In genomic region chr12:55739025-55739378, GRCh38 we compare ENCODE assay signal across 8 cellular contexts. TPM values are rescaled to one million over a fixed set of nuclear protein-coding genes. Genes with fewer than 3 reads are reported as not detected.
DNase-seq lines count a peak whose midpoint lies in the region; ATAC-seq and TF ChIP-seq lines count a peak whose summit lies in the region.

No MANE protein-coding gene starts in this region.

- no peak overlapping the region for H3K27ac Mint-ChIP-seq in activated CD4-positive, alpha-beta T cell treated with anti-CD3 and anti-CD28 coated beads, Interleukin-2, amount 10 ng/mL, durations not matched to agents 24 days and 14 days

- no peaks in the 10 kb centered on the region for H3K9me3 Mint-ChIP-seq in activated CD4-positive, alpha-beta T cell treated with anti-CD3 and anti-CD28 coated beads, Interleukin-2, amount 10 ng/mL, durations not matched to agents 24 days and 14 days

- H3K27me3 Mint-ChIP-seq in activated CD4-positive, alpha-beta T cell treated with anti-CD3 and anti-CD28 coated beads, Interleukin-2, amount 10 ng/mL, durations not matched to agents 24 days and 14 days: peaks cover 4% of the 10 kb centered on the region

- H3K4me1 Mint-ChIP-seq in activated CD4-positive, alpha-beta T cell treated with anti-CD3 and anti-CD28 coated beads, Interleukin-2, amount 10 ng/mL, durations not matched to agents 24 days and 14 days: peaks cover 31% of the 10 kb centered on the region

- H3K4me3 ChIP-seq in epithelial cell of proximal tubule (ENCODE audit: low read depth, low read length) (peak overlapping the region; percentile 61), skeletal muscle cell (ENCODE audit: low read depth, low read length) (peak overlapping the region; percentile 85)

- POLR2A ChIA-PET in RWPE1 (lab: Yijun Ruan, JAX; ENCODE audit: low non-redundant PET): no interaction called here

- TF ChIP-seq CTCF in RWPE1 (conservative IDR thresholded peaks at IDR 0.05; ENCODE audit: low read depth) (peak; percentile 44; the same call in 1 of the 2 replicates), epithelial cell of proximal tubule (conservative IDR thresholded peaks at IDR 0.05; ENCODE audit: low read depth, low read length) (no peak)

- CTCF ChIA-PET in RWPE1 (lab: Yijun Ruan, JAX): interaction anchor here (0.7 to 1.5 kb wide), 10 partner anchors 9 to 305 kb away, joined by 3 to 5 read pairs (median 4); partner anchors contain the start of genes BLOC1S1 and SARNP

- DNase-seq in activated CD4-positive, alpha-beta T cell treated with anti-CD3 and anti-CD28 coated beads, Interleukin-2, amount 10 ng/mL, durations not matched to agents 24 days and 14 days: no peak
- DNase-seq in activated CD4-positive, alpha-beta T cell treated with anti-CD3 and anti-CD28 coated beads for 4 hours: no peak
- DNase-seq in RWPE1 (ENCODE audit: low spot score) (no peak), epithelial cell of proximal tubule (ENCODE audit: low read depth) (no peak), skeletal muscle cell (ENCODE audit: low read depth) (no peak), NCI-H226 (no peak), mucosa of gallbladder (ENCODE audit: low spot score) (no peak)

- intact Hi-C loops in activated CD4-positive, alpha-beta T cell treated with anti-CD3 and anti-CD28 coated beads, Interleukin-2, amount 10 ng/mL, durations not matched to agents 24 days and 14 days (cut with micrococcal nuclease): loop anchor here (2.0 to 5.0 kb wide), 4 partner anchors 82 to 380 kb away; partner anchors contain the start of genes PYM1, RPS26 and ZC3H10

- H3K27ac ChIP-seq in RWPE1: no peak overlapping the region

- H3K4me3 Mint-ChIP-seq in activated CD4-positive, alpha-beta T cell treated with anti-CD3 and anti-CD28 coated beads, Interleukin-2, amount 10 ng/mL, durations not matched to agents 24 days and 14 days: peak overlapping the region; percentile 88

- H3K36me3 Mint-ChIP-seq in activated CD4-positive, alpha-beta T cell treated with anti-CD3 and anti-CD28 coated beads, Interleukin-2, amount 10 ng/mL, durations not matched to agents 24 days and 14 days (ENCODE audit: low read depth): no peaks in the 10 kb centered on the region

- no peak for ATAC-seq in GM18511 (IDR thresholded peaks at IDR 0.05; ENCODE audit: unreplicated experiment)

RNA-seq across cellular contexts. Expression of gene GDF11, which starts 3.9 kb away (rescaled TPM):
- total RNA-seq in activated CD4-positive, alpha-beta T cell treated with anti-CD3 and anti-CD28 coated beads, Interleukin-2, amount 10 ng/mL, durations not matched to agents 24 days and 14 days: 14.3 and 15.1 TPM in 2 replicates
- total RNA-seq in epithelial cell of proximal tubule: 2.8 and 8.5 TPM in 2 replicates
- total RNA-seq in mucosa of gallbladder: 11.5 TPM

RNA-seq across cellular contexts. Expression of gene CD63, which starts 10.2 kb away (rescaled TPM):
- total RNA-seq in activated CD4-positive, alpha-beta T cell treated with anti-CD3 and anti-CD28 coated beads, Interleukin-2, amount 10 ng/mL, durations not matched to agents 24 days and 14 days: 190 and 196 TPM in 2 replicates
- total RNA-seq in epithelial cell of proximal tubule: 758 and 1,095 TPM in 2 replicates
- total RNA-seq in mucosa of gallbladder: 1,148 TPM

RNA-seq across cellular contexts. Expression of gene RDH5, which starts 18.8 kb away (rescaled TPM):
- total RNA-seq in activated CD4-positive, alpha-beta T cell treated with anti-CD3 and anti-CD28 coated beads, Interleukin-2, amount 10 ng/mL, durations not matched to agents 24 days and 14 days: 7.1 and 8.4 TPM in 2 replicates
- total RNA-seq in epithelial cell of proximal tubule (2.3 and 2.5 TPM in 2 replicates), mucosa of gallbladder (43.0 TPM)

RNA-seq across cellular contexts. Expression of gene BLOC1S1, which starts 23.2 kb away (rescaled TPM):
- total RNA-seq in activated CD4-positive, alpha-beta T cell treated with anti-CD3 and anti-CD28 coated beads, Interleukin-2, amount 10 ng/mL, durations not matched to agents 24 days and 14 days: 62.7 and 64.8 TPM in 2 replicates
- total RNA-seq in epithelial cell of proximal tubule (157 and 187 TPM in 2 replicates), mucosa of gallbladder (158 TPM)

RNA-seq across cellular contexts. Expression of gene ITGA7, which starts 31.3 kb away (rescaled TPM):
- 0.65 and 1.5 TPM in 2 replicates for total RNA-seq in activated CD4-positive, alpha-beta T cell treated with anti-CD3 and anti-CD28 coated beads, Interleukin-2, amount 10 ng/mL, durations not matched to agents 24 days and 14 days
- total RNA-seq in epithelial cell of proximal tubule (3.8 and 7.7 TPM in 2 replicates), mucosa of gallbladder (152 TPM)
